ENCODE assay signal across 8 cellular contexts in the genomic region with DNA sequence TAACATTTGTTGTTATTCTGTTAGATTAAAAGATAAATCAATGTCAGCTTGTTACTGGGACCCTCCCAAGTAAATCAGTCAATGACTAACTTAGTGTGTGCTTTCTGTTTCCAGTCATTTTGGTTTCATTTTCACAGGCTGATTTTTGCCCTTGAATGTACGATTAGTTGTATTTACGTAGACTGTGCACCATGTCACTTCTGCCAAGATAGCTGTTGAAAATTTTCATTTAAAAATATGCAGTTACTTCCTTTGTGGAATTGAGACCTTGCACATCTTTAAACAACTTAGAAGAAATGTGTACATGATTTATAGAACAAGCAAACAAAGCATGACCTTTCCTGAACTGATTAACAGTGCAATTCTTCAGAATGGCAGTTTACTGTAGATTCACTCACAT.
DNase-seq lines count a peak whose midpoint lies in the region; ATAC-seq and TF ChIP-seq lines count a peak whose summit lies in the region.

No MANE protein-coding gene starts in this region.

- ATAC-seq in left lobe of liver (peak; percentile 78), GM19035 (IDR thresholded peaks at IDR 0.05; ENCODE audit: unreplicated experiment) (no peak)

- TF ChIP-seq EP300 in sigmoid colon (IDR thresholded peaks at IDR 0.05), result no peak

- H3K4me3 ChIP-seq in GM06990 (replicated peaks; ENCODE audit: low read depth, low read length), result no peak overlapping the region
- H3K4me3 ChIP-seq in sigmoid colon, result peak overlapping the region in 2 of 4 donors; percentile 14 to 23

- no peak for TF ChIP-seq CTCF in GM06990 (IDR thresholded peaks at IDR 0.05; ENCODE audit: insufficient read depth, low read length, poor library complexity, severe bottlenecking)
- no peak for TF ChIP-seq CTCF in sigmoid colon (IDR thresholded peaks at IDR 0.05)

- DNase-seq in GM06990 (ENCODE audit: extremely low read depth, insufficient read length) (peak; percentile 13), H4 (ENCODE audit: low spot score) (peak; percentile 36), NCI-H774 (lab: John Stamatoyannopoulos, UW) (peak; percentile 8), left lobe of liver (ENCODE audit: low spot score) (no peak), sigmoid colon (no peak), NOMO-1 (lab: John Stamatoyannopoulos, UW; ENCODE audit: unreplicated experiment in 2 of 2) (no peak), superior temporal gyrus (ENCODE audit: extremely low spot score) (no peak)

- no peak for TF ChIP-seq POLR2A in sigmoid colon (IDR thresholded peaks at IDR 0.05)

- peaks cover 0 to 33% (median 17%) of the 10 kb centered on the region in 4 donors for H3K4me1 ChIP-seq in sigmoid colon

- 16 to 35% methylated on average over 2 of the region's 2 CpGs for WGBS in sigmoid colon, 2 donors

- peak overlapping the region in 2 of 4 donors; percentile 4 to 11 for H3K27ac ChIP-seq in sigmoid colon

- no peaks in the 10 kb centered on the region for H3K36me3 ChIP-seq in GM06990 (ENCODE audit: control insufficient read depth, insufficient read depth, low read length)
- no peaks in the 10 kb centered on the region for H3K36me3 ChIP-seq in sigmoid colon

- H3K9me3 ChIP-seq in sigmoid colon, result no peaks in the 10 kb centered on the region

- H3K27me3 ChIP-seq in GM06990 (replicated peaks; ENCODE audit: control insufficient read depth, insufficient read depth, low read length) (no peaks in the 10 kb centered on the region), sigmoid colon (no peaks in the 10 kb centered on the region)

- intact Hi-C loops in sigmoid colon (cut with DNase I), result no loop called here

Comparison
In these comparisons a context has a peak if more than half of its experiments do, and no peak if none do; other contexts are left out.
1. DNase-seq: peak in GM06990 (single experiment), H4 (single experiment) and NCI-H774 (single experiment); none in left lobe of liver (single experiment), sigmoid colon (single experiment), NOMO-1 (0 of 2) and superior temporal gyrus (single experiment).